Comparison of ENCODE assay signal across 9 cellular contexts in genomic region chr9:8855046-8855445, GRCh38.
DNase-seq lines count a peak whose midpoint lies in the region; ATAC-seq, FAIRE-seq and TF ChIP-seq lines count a peak whose summit lies in the region.
"Had no signal": no experiment of that assay in that cellular context is flagged by ENCODE, and none has a peak within 500 bp of the region (broad histone marks: within the 10 kb centered on the region; RNA-seq: fewer than 3 reads in every experiment).

No MANE protein-coding gene starts in this region.

- peak overlapping the region; percentile 90 for H3K4me3 Mint-ChIP-seq in mesothelial cell of epicardium
- no peak overlapping the region for H3K4me3 Mint-ChIP-seq in activated CD4-positive, alpha-beta T cell treated with anti-CD3 and anti-CD28 coated beads, Interleukin-2, amount 10 ng/mL, durations not matched to agents 7 days and 5 days
- H3K4me3 Mint-ChIP-seq in stimulated activated effector memory CD8-positive, alpha-beta T cell treated with anti-CD3 and anti-CD28 coated beads, Interleukin-12 subunit alpha, Interleukin-12 subunit beta, amount 100 ng/mL, for 72 hours, result no peak overlapping the region

- peak; percentile 15 for DNase-seq in DMS53 treated with DMSO at 0.1 percent for 48 hours (lab: John Stamatoyannopoulos, UW; ENCODE audit: unreplicated experiment)
- peak; percentile 41 for DNase-seq in NCI-H2227 (lab: John Stamatoyannopoulos, UW; ENCODE audit: unreplicated experiment)
- no peak for DNase-seq in mesothelial cell of epicardium (ENCODE audit: low spot score in 2 of 2, unreplicated experiment in 2 of 2)
- DNase-seq in activated CD4-positive, alpha-beta T cell treated with anti-CD3 and anti-CD28 coated beads, Interleukin-2, amount 10 ng/mL, durations not matched to agents 7 days and 5 days, result no peak
- no peak for DNase-seq in stimulated activated effector memory CD8-positive, alpha-beta T cell treated with anti-CD3 and anti-CD28 coated beads, Interleukin-12 subunit alpha, Interleukin-12 subunit beta, amount 100 ng/mL, for 72 hours (ENCODE audit: low spot score in 2 of 2)
- no peak for DNase-seq in activated CD8-positive, alpha-beta memory T cell treated with anti-CD3 and anti-CD28 coated beads, Interleukin-2, amount 50 U/mL, for 48 hours
- DNase-seq: activated CD4-positive, CD25-positive, alpha-beta regulatory T cell had no signal

- no peak for ATAC-seq in HG03457 (IDR thresholded peaks at IDR 0.05; ENCODE audit: unreplicated experiment)
- no peak for ATAC-seq in stimulated activated effector memory CD8-positive, alpha-beta T cell treated with anti-CD3 and anti-CD28 coated beads, Interleukin-12 subunit alpha, Interleukin-12 subunit beta, amount 100 ng/mL, for 72 hours

- POLR2A ChIA-PET in activated CD4-positive, alpha-beta T cell treated with anti-CD3 and anti-CD28 coated beads, Interleukin-2, amount 10 ng/mL, durations not matched to agents 7 days and 5 days (lab: Charles Lee), result no interaction called here

- H3K9me3 Mint-ChIP-seq in mesothelial cell of epicardium, result no peaks in the 10 kb centered on the region
- H3K9me3 Mint-ChIP-seq in activated CD4-positive, alpha-beta T cell treated with anti-CD3 and anti-CD28 coated beads, Interleukin-2, amount 10 ng/mL, durations not matched to agents 7 days and 5 days, result no peaks in the 10 kb centered on the region
- no peaks in the 10 kb centered on the region for H3K9me3 Mint-ChIP-seq in stimulated activated effector memory CD8-positive, alpha-beta T cell treated with anti-CD3 and anti-CD28 coated beads, Interleukin-12 subunit alpha, Interleukin-12 subunit beta, amount 100 ng/mL, for 72 hours

- CTCF ChIA-PET in activated CD4-positive, alpha-beta T cell treated with anti-CD3 and anti-CD28 coated beads, Interleukin-2, amount 10 ng/mL, durations not matched to agents 7 days and 5 days (lab: Charles Lee), result no interaction called here

- no peak for TF ChIP-seq CTCF in mesothelial cell of epicardium (IDR thresholded peaks at IDR 0.05; ENCODE audit: unreplicated experiment)

- H3K27ac Mint-ChIP-seq in mesothelial cell of epicardium, result no peak overlapping the region
- H3K27ac Mint-ChIP-seq in activated CD4-positive, alpha-beta T cell treated with anti-CD3 and anti-CD28 coated beads, Interleukin-2, amount 10 ng/mL, durations not matched to agents 7 days and 5 days, result no peak overlapping the region
- H3K27ac Mint-ChIP-seq in stimulated activated effector memory CD8-positive, alpha-beta T cell treated with anti-CD3 and anti-CD28 coated beads, Interleukin-12 subunit alpha, Interleukin-12 subunit beta, amount 100 ng/mL, for 72 hours, result no peak overlapping the region

- H3K36me3 Mint-ChIP-seq in mesothelial cell of epicardium, result no peaks in the 10 kb centered on the region
- H3K36me3 Mint-ChIP-seq in activated CD4-positive, alpha-beta T cell treated with anti-CD3 and anti-CD28 coated beads, Interleukin-2, amount 10 ng/mL, durations not matched to agents 7 days and 5 days (ENCODE audit: low read depth), result no peaks in the 10 kb centered on the region
- H3K36me3 Mint-ChIP-seq in stimulated activated effector memory CD8-positive, alpha-beta T cell treated with anti-CD3 and anti-CD28 coated beads, Interleukin-12 subunit alpha, Interleukin-12 subunit beta, amount 100 ng/mL, for 72 hours, result no peaks in the 10 kb centered on the region

- peak; percentile 33 for FAIRE-seq in colon (lab: Jason Lieb, UNC)

- peaks cover 13% of the 10 kb centered on the region for H3K27me3 Mint-ChIP-seq in mesothelial cell of epicardium (ENCODE audit: low read depth)
- H3K27me3 Mint-ChIP-seq in activated CD4-positive, alpha-beta T cell treated with anti-CD3 and anti-CD28 coated beads, Interleukin-2, amount 10 ng/mL, durations not matched to agents 7 days and 5 days, result peaks cover 51% of the 10 kb centered on the region

- H3K4me1 Mint-ChIP-seq in mesothelial cell of epicardium, result peaks cover 65% of the 10 kb centered on the region
- no peaks in the 10 kb centered on the region for H3K4me1 Mint-ChIP-seq in activated CD4-positive, alpha-beta T cell treated with anti-CD3 and anti-CD28 coated beads, Interleukin-2, amount 10 ng/mL, durations not matched to agents 7 days and 5 days
- peaks cover 10% of the 10 kb centered on the region for H3K4me1 Mint-ChIP-seq in stimulated activated effector memory CD8-positive, alpha-beta T cell treated with anti-CD3 and anti-CD28 coated beads, Interleukin-12 subunit alpha, Interleukin-12 subunit beta, amount 100 ng/mL, for 72 hours

Comparison
In these comparisons a context has a peak if more than half of its experiments do, and no peak if none do; other contexts are left out.
1. DNase-seq: peak in DMS53 treated with DMSO at 0.1 percent for 48 hours (single experiment) and NCI-H2227 (single experiment); none in mesothelial cell of epicardium (0 of 2), activated CD4-positive, alpha-beta T cell treated with anti-CD3 and anti-CD28 coated beads, Interleukin-2, amount 10 ng/mL, durations not matched to agents 7 days and 5 days (single experiment), stimulated activated effector memory CD8-positive, alpha-beta T cell treated with anti-CD3 and anti-CD28 coated beads, Interleukin-12 subunit alpha, Interleukin-12 subunit beta, amount 100 ng/mL, for 72 hours (0 of 2) and activated CD8-positive, alpha-beta memory T cell treated with anti-CD3 and anti-CD28 coated beads, Interleukin-2, amount 50 U/mL, for 48 hours (single experiment).